ENCODE assay signal across 8 cellular contexts in genomic region chr15:90293040-90293810, GRCh38. TPM values are rescaled to one million over a fixed set of nuclear protein-coding genes. Genes with fewer than 3 reads are reported as not detected.
A peak's percentile ranks its signal among the peaks of the same experiment; 100 is the strongest.
DNase-seq lines count a peak whose midpoint lies in the region; ATAC-seq and TF ChIP-seq lines count a peak whose summit lies in the region.
"Not testable (repeated sequence)": the region's sequence is repeated elsewhere in the genome, so short reads cannot be mapped to it uniquely, and the experiment has no call there.

No MANE protein-coding gene starts in this region.

- peak; percentile 97 for TF ChIP-seq CTCF in 22Rv1 (IDR thresholded peaks at IDR 0.05)
- TF ChIP-seq CTCF in GM12874 (IDR thresholded peaks at IDR 0.05; ENCODE audit: insufficient read depth, low read depth, low read length) = peak; percentile 94
- TF ChIP-seq CTCF in left lung (IDR thresholded peaks at IDR 0.05) = peak; percentile 80

- DNase-seq in NCI-H1436 treated with DMSO at 0.1 percent for 48 hours (lab: John Stamatoyannopoulos, UW) = peak; percentile 70
- DNase-seq in SJCRH30 = peak; percentile 55 to 76
- peak; percentile 70 for DNase-seq in activated T-cell treated with anti-CD3 and anti-CD28 coated beads for 48 hours (ENCODE audit: low read depth)
- DNase-seq in effector memory CD8-positive, alpha-beta T cell = peak; percentile 66 to 76 (median 67)
- peak; percentile 86 to 91 for DNase-seq in left lung
- peak; percentile 84 for DNase-seq in stimulated activated CD4-positive, alpha-beta T cell treated with anti-CD3 and anti-CD28 coated beads, Interleukin-15, amount 100 ng/mL, for 24 hours

- H3K27me3 ChIP-seq in SJCRH30, left lung: not testable (repeated sequence)

- peak overlapping the region; percentile 42 for H3K27ac ChIP-seq in 22Rv1
- H3K27ac ChIP-seq in SJCRH30, left lung: not testable (repeated sequence)

- not testable (repeated sequence) for H3K4me3 ChIP-seq in SJCRH30, left lung

- peak overlapping the region in 1 of 2 donors; percentile 51 for H3K27ac Mint-ChIP-seq in effector memory CD8-positive, alpha-beta T cell

- H3K4me1 Mint-ChIP-seq in effector memory CD8-positive, alpha-beta T cell (ENCODE audit: low read depth in 2 of 2) = not testable (repeated sequence)

- H3K9me3 Mint-ChIP-seq in effector memory CD8-positive, alpha-beta T cell = not testable (repeated sequence)

- H3K4me1 ChIP-seq in SJCRH30, left lung: not testable (repeated sequence)

- H3K27me3 Mint-ChIP-seq in effector memory CD8-positive, alpha-beta T cell = peaks cover 7 to 18% of the 10 kb centered on the region in 2 donors

- not testable (repeated sequence) for H3K36me3 ChIP-seq in SJCRH30, left lung

- not testable (repeated sequence) for H3K9me3 ChIP-seq in SJCRH30 (replicated peaks); left lung

- H3K36me3 Mint-ChIP-seq in effector memory CD8-positive, alpha-beta T cell (ENCODE audit: insufficient read depth) = not testable (repeated sequence)

- ATAC-seq in effector memory CD8-positive, alpha-beta T cell (replicated peaks) = peak; percentile 59
- peak; percentile 99 for ATAC-seq in left lung

- H3K4me3 Mint-ChIP-seq in effector memory CD8-positive, alpha-beta T cell = not testable (repeated sequence)

- intact Hi-C loops in left lung (cut with DNase I) = not testable (repeated sequence)

RNA-seq across cellular contexts. Expression of gene NGRN, which starts 27.8 kb away (rescaled TPM):
- total RNA-seq in SJCRH30 (2014; rRNA removed; shearing (Covaris generic)) = 88.9 and 93.4 TPM in 2 replicates
- total RNA-seq in left lung = 10 to 100 TPM; 73.1 to 81.9 TPM

RNA-seq across cellular contexts. Expression of gene TTLL13, which starts 43.9 kb away (rescaled TPM):
- not detected in 2 replicates for total RNA-seq in SJCRH30 (2014; rRNA removed; shearing (Covaris generic))
- under 1 TPM in 1 of 2 donors, not detected in 1; 0.26 TPM for total RNA-seq in left lung

RNA-seq across cellular contexts. Expression of gene ZNF774, which starts 58.9 kb away (rescaled TPM):
- total RNA-seq in SJCRH30 (2014; rRNA removed; shearing (Covaris generic)) = 1.1 and 1.8 TPM in 2 replicates
- 1 to 10 TPM; 3.6 to 5.4 TPM for total RNA-seq in left lung

RNA-seq across cellular contexts. Expression of gene GDPGP1, which starts 59.2 kb away (rescaled TPM):
- 1.8 and 2.7 TPM in 2 replicates for total RNA-seq in SJCRH30 (2014; rRNA removed; shearing (Covaris generic))
- total RNA-seq in left lung = 1 to 10 TPM; 8.4 to 8.6 TPM

RNA-seq across cellular contexts. Expression of gene CIB1, which starts 59.5 kb away (rescaled TPM):
- total RNA-seq in SJCRH30 (2014; rRNA removed; shearing (Covaris generic)) = 12.7 and 15.6 TPM in 2 replicates
- total RNA-seq in left lung = 10 to 100 TPM; 76.2 to 84.6 TPM
